2 cellular contexts compared by ENCODE assay signal in the genomic region with DNA sequence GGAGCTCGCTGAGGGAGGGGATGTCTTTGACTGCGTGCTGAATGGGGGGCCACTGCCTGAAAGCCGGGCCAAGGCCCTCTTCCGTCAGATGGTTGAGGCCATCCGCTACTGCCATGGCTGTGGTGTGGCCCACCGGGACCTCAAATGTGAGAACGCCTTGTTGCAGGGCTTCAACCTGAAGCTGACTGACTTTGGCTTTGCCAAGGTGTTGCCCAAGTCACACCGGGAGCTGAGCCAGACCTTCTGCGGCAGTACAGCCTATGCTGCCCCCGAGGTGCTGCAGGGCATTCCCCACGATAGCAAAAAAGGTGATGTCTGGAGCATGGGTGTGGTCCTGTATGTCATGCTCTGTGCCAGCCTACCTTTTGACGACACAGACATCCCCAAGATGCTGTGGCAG.
A peak's percentile ranks its signal among the peaks of the same experiment; 100 is the strongest.
TF ChIP-seq lines count a peak whose summit lies in the region.

No MANE protein-coding gene starts in this region.

TF ChIP-seq in IMR-90, 13 proteins besides CTCF, POLR2A, EP300 and RAD21:
- TF ChIP-seq BHLHE40 (IDR thresholded peaks at IDR 0.05; ENCODE audit: low read depth, low read length) (no peak), SMC3 (IDR thresholded peaks at IDR 0.05; ENCODE audit: low read depth, low read length) (no peak)

TF ChIP-seq in K562, 482 proteins besides CTCF, POLR2A, EP300 and RAD21:
- no peak for TF ChIP-seq NBN (IDR thresholded peaks at IDR 0.05; ENCODE audit: low read depth)
- peak; percentile 72 for TF ChIP-seq POLR2G (IDR thresholded peaks at IDR 0.05; ENCODE audit: low read depth, low read length)
- TF ChIP-seq RBFOX2 (IDR thresholded peaks at IDR 0.05; ENCODE audit: low read depth, low read length), result peak; percentile 42
- peak; percentile 68 for TF ChIP-seq RBM22 (IDR thresholded peaks at IDR 0.05; ENCODE audit: low read depth, low read length, poor library complexity, severe bottlenecking)
